ENCODE assay signal across 3 cellular contexts in the genomic region with DNA sequence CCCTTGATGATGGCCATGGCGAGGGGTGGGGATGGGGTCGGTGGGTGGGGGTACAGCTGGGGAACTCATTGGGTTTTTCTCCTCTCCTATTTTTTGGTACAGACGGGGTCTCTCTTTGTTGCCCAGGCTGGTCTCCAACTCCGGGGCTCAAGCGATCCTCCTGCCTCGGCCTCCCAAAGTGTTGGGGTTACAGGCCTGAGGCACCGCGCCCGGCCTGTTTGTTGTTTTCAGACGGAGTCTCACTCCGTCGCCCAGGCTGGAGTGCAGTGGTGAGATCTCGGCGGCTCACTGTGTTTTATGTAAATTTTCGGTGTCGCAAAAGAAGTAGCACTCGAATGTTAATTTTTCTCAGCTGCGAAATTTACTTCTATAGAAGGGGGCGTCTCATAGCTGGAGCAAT. TPM values are rescaled to one million over a fixed set of nuclear protein-coding genes. Genes with fewer than 3 reads are reported as not detected.
"Had no signal": no experiment of that assay in that cellular context is flagged by ENCODE, and none has a peak within 500 bp of the region (broad histone marks: within the 10 kb centered on the region; RNA-seq: fewer than 3 reads in every experiment).

No MANE protein-coding gene starts in this region.

RNA-seq across cellular contexts. Expression of a gene that starts 2.9 kb away (rescaled TPM):
- total RNA-seq: myocyte had no signal

RNA-seq across cellular contexts. Expression of a gene that starts 25.6 kb away (rescaled TPM):
- total RNA-seq: mononuclear cell; myocyte; naive thymus-derived CD4-positive, alpha-beta T cell had no signal
